10 cellular contexts compared by ENCODE assay signal in the genomic region with DNA sequence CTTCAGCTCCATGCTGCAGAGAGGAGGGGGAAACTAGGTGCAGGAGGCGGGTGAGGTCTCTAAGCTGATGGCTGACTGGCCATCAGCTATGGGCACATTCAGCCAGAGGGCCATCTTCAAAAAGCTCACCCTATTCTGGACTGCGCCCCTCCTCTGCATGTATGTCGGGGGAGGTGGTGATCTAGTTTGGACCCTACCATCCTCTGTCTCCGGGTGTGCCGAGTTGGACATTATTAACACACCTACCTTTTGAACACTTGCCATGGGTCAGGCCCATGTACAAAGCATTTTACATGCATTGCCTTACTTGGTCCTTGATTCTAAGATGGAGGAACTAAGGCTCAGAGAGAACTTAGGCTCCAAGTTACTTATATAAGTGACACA. TPM values are rescaled to one million over a fixed set of nuclear protein-coding genes. Genes with fewer than 3 reads are reported as not detected.
DNase-seq lines count a peak whose midpoint lies in the region; ATAC-seq and TF ChIP-seq lines count a peak whose summit lies in the region.
"Had no signal": no experiment of that assay in that cellular context is flagged by ENCODE, and none has a peak within 500 bp of the region (broad histone marks: within the 10 kb centered on the region; RNA-seq: fewer than 3 reads in every experiment).

No MANE protein-coding gene starts in this region.

- DNase-seq in AG09309 (ENCODE audit: low read depth) (no peak), chondrocyte (ENCODE audit: low spot score) (no peak), NCI-H1436 (lab: John Stamatoyannopoulos, UW) (no peak)
- peak in 1 of 10 donors; percentile 30 for DNase-seq in naive thymus-derived CD8-positive, alpha-beta T cell
- no peak for DNase-seq in activated CD8-positive, alpha-beta memory T cell treated with anti-CD3 and anti-CD28 coated beads for 24 hours
- DNase-seq: left colon had no signal

- H3K36me3 Mint-ChIP-seq in chondrocyte (ENCODE audit: low read depth): peaks cover 15% of the 10 kb centered on the region
- H3K36me3 Mint-ChIP-seq in naive thymus-derived CD8-positive, alpha-beta T cell: peaks cover 0 to 39% (median 10%) of the 10 kb centered on the region in 3 donors

- H3K27me3 Mint-ChIP-seq in chondrocyte (ENCODE audit: low read depth): no peaks in the 10 kb centered on the region
- no peaks in the 10 kb centered on the region for H3K27me3 Mint-ChIP-seq in naive thymus-derived CD8-positive, alpha-beta T cell

- no peaks in the 10 kb centered on the region for H3K9me3 Mint-ChIP-seq in chondrocyte (ENCODE audit: low read depth)
- H3K9me3 Mint-ChIP-seq in naive thymus-derived CD8-positive, alpha-beta T cell: no peaks in the 10 kb centered on the region

- H3K9me3 ChIP-seq in KOPT-K1 (ENCODE audit: insufficient read depth, low read length, poor library complexity, severe bottlenecking): no peaks in the 10 kb centered on the region

- peak overlapping the region; percentile 95 for H3K4me3 ChIP-seq in AG09309 (ENCODE audit: control insufficient read depth, low read depth, low read length)

- H3K27ac ChIP-seq in KOPT-K1 (ENCODE audit: low read depth, low read length, poor library complexity, severe bottlenecking): peak overlapping the region; percentile 83

- H3K4me3 Mint-ChIP-seq in chondrocyte (ENCODE audit: unreplicated experiment): peak overlapping the region; percentile 100
- peak overlapping the region; percentile 88 to 99 (median 94) for H3K4me3 Mint-ChIP-seq in naive thymus-derived CD8-positive, alpha-beta T cell

- H3K4me1 Mint-ChIP-seq in chondrocyte (ENCODE audit: low read depth): peaks cover 30% of the 10 kb centered on the region
- H3K4me1 Mint-ChIP-seq in naive thymus-derived CD8-positive, alpha-beta T cell: peaks cover 19 to 55% (median 40%) of the 10 kb centered on the region in 4 donors

- peaks cover 44% of the 10 kb centered on the region for H3K36me3 ChIP-seq in KOPT-K1 (ENCODE audit: insufficient read depth, low read length)

- POLR2A ChIA-PET in naive thymus-derived CD8-positive, alpha-beta T cell (lab: Charles Lee): interaction anchor here (1.3 to 2.0 kb wide), 3 partner anchors 9 to 80 kb away, joined by 3 to 7 read pairs (median 4); partner anchors contain the start of gene UQCC5

- no peak for TF ChIP-seq CTCF in AG09309 (IDR thresholded peaks at IDR 0.05; ENCODE audit: control insufficient read depth, insufficient read depth, low read depth, low read length, missing control alignments)
- no peak for TF ChIP-seq CTCF in chondrocyte (IDR thresholded peaks at IDR 0.05)

- peak overlapping the region; percentile 97 for H3K27ac Mint-ChIP-seq in chondrocyte (ENCODE audit: unreplicated experiment)
- peak overlapping the region; percentile 53 to 100 (median 98) for H3K27ac Mint-ChIP-seq in naive thymus-derived CD8-positive, alpha-beta T cell

- no peak for ATAC-seq in naive thymus-derived CD8-positive, alpha-beta T cell
- no peak for ATAC-seq in HG02970 (IDR thresholded peaks at IDR 0.05; ENCODE audit: low FRiP score, unreplicated experiment)
- no peak for ATAC-seq in HG03139 (IDR thresholded peaks at IDR 0.05; ENCODE audit: unreplicated experiment)
- ATAC-seq: left colon had no signal

RNA-seq across cellular contexts. Expression of gene NISCH, which starts 1.4 kb away (rescaled TPM):
- total RNA-seq in chondrocyte: 97.6 to 121 TPM (median 101 TPM) in 3 replicates
- total RNA-seq in naive thymus-derived CD8-positive, alpha-beta T cell: 100 to 1,000 TPM; 180 to 191 TPM
- 10 to 100 TPM; 17.8 to 30.1 (median 20.4) TPM for polyA plus RNA-seq in naive thymus-derived CD8-positive, alpha-beta T cell

RNA-seq across cellular contexts. Expression of gene TNNC1, which starts 3.0 kb away (rescaled TPM):
- 3.3 to 13.7 TPM (median 12.7 TPM) in 3 replicates for total RNA-seq in chondrocyte
- 1 to 10 TPM; 7.1 to 7.8 TPM for total RNA-seq in naive thymus-derived CD8-positive, alpha-beta T cell
- 1 to 10 TPM in 1 of 3 donors, under 1 TPM in 2; 0.60 to 1.4 (median 0.90) TPM for polyA plus RNA-seq in naive thymus-derived CD8-positive, alpha-beta T cell
- total RNA-seq: RPMI7951 had no signal

RNA-seq across cellular contexts. Expression of gene SEMA3G, which starts 11.9 kb away (rescaled TPM):
- total RNA-seq in chondrocyte: 0.17 TPM in 1 of 3 replicates, not detected in the others
- total RNA-seq in naive thymus-derived CD8-positive, alpha-beta T cell: not detected
- polyA plus RNA-seq in naive thymus-derived CD8-positive, alpha-beta T cell: not detected

RNA-seq across cellular contexts. Expression of gene STAB1, which starts 38.3 kb away (rescaled TPM):
- not detected in 3 replicates for total RNA-seq in chondrocyte
- total RNA-seq in naive thymus-derived CD8-positive, alpha-beta T cell: 1 to 10 TPM; 6.1 to 9.8 TPM
- not detected for polyA plus RNA-seq in naive thymus-derived CD8-positive, alpha-beta T cell

RNA-seq across cellular contexts. Expression of gene PHF7, which starts 46.3 kb away (rescaled TPM):
- total RNA-seq in chondrocyte: 5.1 to 7.1 TPM (median 5.5 TPM) in 3 replicates
- 10 to 100 TPM; 14.2 to 18.1 TPM for total RNA-seq in naive thymus-derived CD8-positive, alpha-beta T cell
- polyA plus RNA-seq in naive thymus-derived CD8-positive, alpha-beta T cell: 1 to 10 TPM; 7.1 to 9.5 (median 7.7) TPM
